Comparison of ENCODE assay signal across 19 cellular contexts in the genomic region with DNA sequence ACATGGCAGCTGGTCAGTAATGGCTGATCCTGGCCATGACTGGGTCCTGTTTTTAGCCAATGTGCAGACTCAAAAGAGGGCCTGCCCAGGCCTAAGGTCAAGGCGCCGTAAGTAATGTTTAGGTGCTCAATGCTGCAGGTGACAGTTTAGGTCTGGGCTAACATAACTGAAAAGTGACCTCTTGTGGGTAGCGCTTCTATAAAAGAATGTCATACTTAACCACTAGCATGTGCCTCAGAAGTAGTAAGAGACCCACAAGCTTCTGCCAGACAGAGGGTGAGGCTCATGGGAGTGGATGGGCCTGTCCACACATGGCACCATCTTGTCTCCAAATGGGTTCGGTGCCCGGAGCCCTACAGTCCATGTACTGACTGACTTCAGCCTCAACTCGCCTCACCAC.
"Had no signal": no experiment of that assay in that cellular context is flagged by ENCODE, and none has a peak within 500 bp of the region (broad histone marks: within the 10 kb centered on the region; RNA-seq: fewer than 3 reads in every experiment).

No MANE protein-coding gene starts in this region.

- H3K36me3 ChIP-seq: colonic mucosa, neutrophil, right lobe of liver, thoracic aorta, transverse colon had no signal

- ATAC-seq: gastroesophageal sphincter; naive thymus-derived CD8-positive, alpha-beta T cell; psoas muscle; right lobe of liver; stimulated activated effector memory CD8-positive, alpha-beta T cell treated with anti-CD3 and anti-CD28 coated beads, Interleukin-12 subunit alpha, Interleukin-12 subunit beta, amount 100 ng/mL, for 72 hours had no signal

- DNase-seq: colonic mucosa; dermis blood vessel endothelial cell; esophagus squamous epithelium; foreskin fibroblast; glutamatergic neuron; kidney glomerular epithelial cell; mammary epithelial cell; naive thymus-derived CD8-positive, alpha-beta T cell; psoas muscle; retina; right lobe of liver; stimulated activated CD4-positive, alpha-beta T cell treated with anti-CD3 and anti-CD28 coated beads, Interleukin-4, amount 100 ng/mL, for 1 hour; stimulated activated CD8-positive, alpha-beta memory T cell treated with anti-CD3 and anti-CD28 coated beads, Interleukin-4, amount 100 ng/mL, for 48 hours; transverse colon had no signal

- H3K4me3 Mint-ChIP-seq: naive thymus-derived CD8-positive, alpha-beta T cell; stimulated activated effector memory CD8-positive, alpha-beta T cell treated with anti-CD3 and anti-CD28 coated beads, Interleukin-12 subunit alpha, Interleukin-12 subunit beta, amount 100 ng/mL, for 72 hours; stimulated activated naive CD8-positive, alpha-beta T cell treated with anti-CD3 and anti-CD28 coated beads, Interleukin-15, Interleukin-2, amounts not matched to agents 100 ng/mL and 50 ng/mL, for 24 hours had no signal

- H3K4me1 ChIP-seq: colonic mucosa, esophagus squamous epithelium, gastroesophageal sphincter, psoas muscle, right lobe of liver, transverse colon had no signal

- H3K27me3 ChIP-seq: colonic mucosa, esophagus squamous epithelium, gastroesophageal sphincter, neutrophil, right lobe of liver, transverse colon had no signal

- H3K4me3 ChIP-seq: colonic mucosa, esophagus squamous epithelium, gastroesophageal sphincter, psoas muscle, right lobe of liver, thoracic aorta, transverse colon had no signal

- H3K27ac Mint-ChIP-seq: stimulated activated naive CD8-positive, alpha-beta T cell treated with anti-CD3 and anti-CD28 coated beads, Interleukin-15, Interleukin-2, amounts not matched to agents 100 ng/mL and 50 ng/mL, for 24 hours had no signal

- H3K9me3 Mint-ChIP-seq: naive thymus-derived CD8-positive, alpha-beta T cell; stimulated activated effector memory CD8-positive, alpha-beta T cell treated with anti-CD3 and anti-CD28 coated beads, Interleukin-12 subunit alpha, Interleukin-12 subunit beta, amount 100 ng/mL, for 72 hours; stimulated activated naive CD8-positive, alpha-beta T cell treated with anti-CD3 and anti-CD28 coated beads, Interleukin-15, Interleukin-2, amounts not matched to agents 100 ng/mL and 50 ng/mL, for 24 hours had no signal

- H3K9me3 ChIP-seq: colonic mucosa, esophagus squamous epithelium, gastroesophageal sphincter, neutrophil, psoas muscle, right lobe of liver, thoracic aorta, transverse colon had no signal

- H3K27me3 Mint-ChIP-seq: naive thymus-derived CD8-positive, alpha-beta T cell; stimulated activated naive CD8-positive, alpha-beta T cell treated with anti-CD3 and anti-CD28 coated beads, Interleukin-15, Interleukin-2, amounts not matched to agents 100 ng/mL and 50 ng/mL, for 24 hours had no signal

- H3K27ac ChIP-seq: colonic mucosa, esophagus squamous epithelium, gastroesophageal sphincter, neutrophil, psoas muscle, right lobe of liver, thoracic aorta, transverse colon had no signal
